Comparison of ENCODE assay signal across 1 cellular context in genomic region chr12:110741371-110741770, GRCh38.
TF ChIP-seq lines count a peak whose summit lies in the region.

No MANE protein-coding gene starts in this region.

TF ChIP-seq in IMR-90, 13 proteins besides CTCF, POLR2A, EP300 and RAD21 (continued from another document):
- TF ChIP-seq CHD1 (IDR thresholded peaks at IDR 0.05; ENCODE audit: low read depth, low read length) (no peak), MAZ (IDR thresholded peaks at IDR 0.05; ENCODE audit: borderline replicate concordance, low read depth, low read length) (no peak)
